9 cellular contexts compared by ENCODE assay signal in genomic region chr22:38220163-38220562, GRCh38. TPM values are rescaled to one million over a fixed set of nuclear protein-coding genes. Genes with fewer than 3 reads are reported as not detected.
DNase-seq lines count a peak whose midpoint lies in the region; ATAC-seq and TF ChIP-seq lines count a peak whose summit lies in the region.
"Had no signal": no experiment of that assay in that cellular context is flagged by ENCODE, and none has a peak within 500 bp of the region (broad histone marks: within the 10 kb centered on the region; RNA-seq: fewer than 3 reads in every experiment).

No MANE protein-coding gene starts in this region.

- no peak overlapping the region for H3K4me3 Mint-ChIP-seq in brain

- peaks cover 38% of the 10 kb centered on the region for H3K36me3 Mint-ChIP-seq in brain

- H3K27ac Mint-ChIP-seq in brain: peak overlapping the region in 3 of 5 experiments; percentile 21 to 91 (median 79)

- H3K9me3 ChIP-seq in lower lobe of right lung (no peaks in the 10 kb centered on the region), thoracic aorta (no peaks in the 10 kb centered on the region)

- H3K4me3 ChIP-seq in lower lobe of right lung: no peak overlapping the region
- H3K4me3 ChIP-seq in thoracic aorta: no peak overlapping the region

- H3K27me3 ChIP-seq in lower lobe of right lung (ENCODE audit: low read depth) (no peaks in the 10 kb centered on the region), thoracic aorta (replicated peaks; ENCODE audit: insufficient read depth) (no peaks in the 10 kb centered on the region)

- no peaks in the 10 kb centered on the region for H3K27me3 Mint-ChIP-seq in brain

- H3K4me1 Mint-ChIP-seq in brain: peaks cover 22% of the 10 kb centered on the region

- H3K27ac ChIP-seq in lower lobe of right lung: peak overlapping the region; percentile 85
- peak overlapping the region; percentile 93 to 95 for H3K27ac ChIP-seq in thoracic aorta

- TF ChIP-seq CTCF in brain (conservative IDR thresholded peaks at IDR 0.05) (no peak), lower lobe of right lung (IDR thresholded peaks at IDR 0.05) (no peak), thoracic aorta (IDR thresholded peaks at IDR 0.05) (no peak)

- ATAC-seq in lower lobe of right lung (no peak), thoracic aorta (ENCODE audit: insufficient number of reproducible peaks, low FRiP score, low read depth) (no peak), sciatic nerve (no peak), HG02763 (IDR thresholded peaks at IDR 0.05; ENCODE audit: unreplicated experiment) (no peak), HG03097 (IDR thresholded peaks at IDR 0.05; ENCODE audit: low FRiP score, unreplicated experiment) (no peak)

- peak; percentile 39 for DNase-seq in NCI-H1694 (lab: John Stamatoyannopoulos, UW)
- no peak for DNase-seq in lower lobe of right lung
- no peak for DNase-seq in thoracic aorta (ENCODE audit: low spot score)
- no peak for DNase-seq in sciatic nerve (ENCODE audit: low spot score)
- DNase-seq in kidney glomerular epithelial cell (lab: John Stamatoyannopoulos, UW): no peak
- DNase-seq: stimulated activated CD4-positive, alpha-beta T cell treated with anti-CD3 and anti-CD28 coated beads, Interleukin-4, amount 100 ng/mL, for 24 hours had no signal

- peaks cover 49% of the 10 kb centered on the region for H3K4me1 ChIP-seq in lower lobe of right lung
- H3K4me1 ChIP-seq in thoracic aorta (ENCODE audit: control insufficient read depth in 1 of 2, low read depth in 2 of 2): peaks cover 15 to 42% of the 10 kb centered on the region in 2 donors

- intact Hi-C loops in lower lobe of right lung (cut with DNase I) (no loop called here), sciatic nerve (cut with DNase I) (no loop called here)

- H3K36me3 ChIP-seq in lower lobe of right lung (peaks cover 41% of the 10 kb centered on the region), thoracic aorta (peaks cover 14% of the 10 kb centered on the region)

- no peaks in the 10 kb centered on the region for H3K9me3 Mint-ChIP-seq in brain

RNA-seq across cellular contexts. Expression of gene MAFF, which starts 18.4 kb away (rescaled TPM):
- 10.5 TPM for polyA plus RNA-seq in brain (ENCODE audit: insufficient read depth, low read depth, low replicate concordance)
- total RNA-seq in lower lobe of right lung: 41.3 TPM
- 100 to 1,000 TPM in 1 of 2 donors, 10 to 100 TPM in 1; 97.6 to 111 TPM for total RNA-seq in thoracic aorta
- total RNA-seq in sciatic nerve: 67.6 TPM

RNA-seq across cellular contexts. Expression of gene PLA2G6, which starts 38.5 kb away (rescaled TPM):
- polyA plus RNA-seq in brain (ENCODE audit: insufficient read depth, low read depth, low replicate concordance): 30.3 TPM
- total RNA-seq in lower lobe of right lung (60.8 TPM), thoracic aorta (10 to 100 TPM; 27.4 to 50.4 TPM), sciatic nerve (53.7 TPM)

RNA-seq across cellular contexts. Expression of gene TMEM184B, which starts 52.6 kb away (rescaled TPM):
- 97.3 TPM for polyA plus RNA-seq in brain (ENCODE audit: insufficient read depth, low read depth, low replicate concordance)
- total RNA-seq in lower lobe of right lung (77.7 TPM), thoracic aorta (100 to 1,000 TPM; 134 to 254 TPM), sciatic nerve (72.7 TPM)
